10 cellular contexts compared by ENCODE assay signal in the genomic region with DNA sequence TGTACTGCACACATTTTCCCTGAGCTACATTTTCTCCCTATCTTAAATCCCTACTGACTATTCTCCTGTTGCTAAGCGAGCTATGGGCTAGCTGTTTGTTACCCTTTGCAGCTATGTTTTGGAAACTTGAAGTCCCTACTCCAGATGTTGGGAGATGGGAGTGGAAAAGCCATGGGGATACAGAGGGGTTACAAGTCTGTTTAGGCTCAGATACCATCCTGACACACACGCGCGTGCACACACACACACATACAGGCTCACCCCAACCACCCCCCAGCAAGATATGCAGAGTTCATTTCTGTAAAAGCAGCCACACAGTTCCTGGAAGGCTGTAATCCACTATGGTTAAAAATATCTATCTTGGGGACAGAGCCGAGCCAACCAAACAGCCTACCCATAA. TPM values are rescaled to one million over a fixed set of nuclear protein-coding genes. Genes with fewer than 3 reads are reported as not detected.
DNase-seq lines count a peak whose midpoint lies in the region; ATAC-seq and TF ChIP-seq lines count a peak whose summit lies in the region.
"Had no signal": no experiment of that assay in that cellular context is flagged by ENCODE, and none has a peak within 500 bp of the region (broad histone marks: within the 10 kb centered on the region; RNA-seq: fewer than 3 reads in every experiment).

No MANE protein-coding gene starts in this region.

- peaks cover 40% of the 10 kb centered on the region for H3K4me1 ChIP-seq in SJCRH30
- H3K4me1 ChIP-seq in fibroblast of lung (ENCODE audit: control insufficient read depth, extremely low read depth, insufficient read depth, low read length), result peaks cover 5% of the 10 kb centered on the region
- H3K4me1 ChIP-seq in muscle layer of colon (ENCODE audit: insufficient read depth, low read length), result peaks cover 26% of the 10 kb centered on the region
- peaks cover 24 to 37% (median 30%) of the 10 kb centered on the region in 4 donors for H3K4me1 ChIP-seq in transverse colon

- H3K79me2 ChIP-seq in fibroblast of lung (ENCODE audit: control insufficient read depth, insufficient read depth, low read length), result no peaks in the 10 kb centered on the region

- peak overlapping the region; percentile 61 for H2AFZ ChIP-seq in fibroblast of lung (ENCODE audit: low read length)

- TF ChIP-seq EP300 in transverse colon (IDR thresholded peaks at IDR 0.05; ENCODE audit: low read depth), result no peak

- in situ Hi-C loops in transverse colon (cut with MboI; ENCODE audit: low pct_ligation_motif_present in 1 of 4, low pct_unique_long_range_greater_than_20kb in 1 of 4, low sequenced_read_pairs in 3 of 4), result no loop called here

- H3K9ac ChIP-seq in fibroblast of lung (ENCODE audit: insufficient read depth, low read length), result no peak overlapping the region
- no peak overlapping the region for H3K9ac ChIP-seq in muscle layer of colon (ENCODE audit: low read length)

- H3K36me3 Mint-ChIP-seq in activated naive CD4-positive, alpha-beta T cell treated with anti-CD3 and anti-CD28 coated beads, Interleukin-2, amount 50 U/mL, for 72 hours, result peaks cover 6 to 20% of the 10 kb centered on the region in 2 donors

- no peak overlapping the region for H3K27ac Mint-ChIP-seq in activated naive CD4-positive, alpha-beta T cell treated with anti-CD3 and anti-CD28 coated beads, Interleukin-2, amount 50 U/mL, for 72 hours

- no peaks in the 10 kb centered on the region for H4K20me1 ChIP-seq in fibroblast of lung (ENCODE audit: control insufficient read depth, extremely low read depth, insufficient read depth, low read length)

- H3K4me3 ChIP-seq in SJCRH30, result peak overlapping the region; percentile 26
- H3K4me3 ChIP-seq in fibroblast of lung (replicated peaks in 1 of 4; ENCODE audit: control extremely low read depth in 1 of 4, insufficient read depth in 1 of 4, low read depth in 3 of 4, low read length in 4 of 4), result no peak overlapping the region
- H3K4me3 ChIP-seq in muscle layer of colon (ENCODE audit: low read depth in 1 of 2, low read length in 2 of 2), result no peak overlapping the region
- H3K4me3 ChIP-seq in transverse colon, result no peak overlapping the region

- no peaks in the 10 kb centered on the region for H3K9me3 ChIP-seq in SJCRH30 (replicated peaks)
- no peaks in the 10 kb centered on the region for H3K9me3 ChIP-seq in fibroblast of lung (ENCODE audit: control insufficient read depth, insufficient read depth, low read depth, low read length)
- H3K9me3 ChIP-seq in muscle layer of colon (ENCODE audit: low read length), result no peaks in the 10 kb centered on the region
- H3K9me3 ChIP-seq in transverse colon, result no peaks in the 10 kb centered on the region

- CTCF ChIA-PET in HEK293T (lab: Yijun Ruan, JAX), result no interaction called here

- H3K4me2 ChIP-seq in fibroblast of lung (ENCODE audit: extremely low read depth, insufficient read depth, low read length), result peak overlapping the region; percentile 77

- POLR2A ChIA-PET in HEK293T (lab: Yijun Ruan, JAX), result interaction anchor here (0.9 to 4.4 kb wide), 3 partner anchors 16 to 159 kb away, joined by 3 to 26 read pairs (median 4); a partner anchor contains a TSS

- no peaks in the 10 kb centered on the region for H3K27me3 ChIP-seq in SJCRH30
- H3K27me3 ChIP-seq in fibroblast of lung (ENCODE audit: control insufficient read depth, insufficient read depth, low read length), result no peaks in the 10 kb centered on the region
- no peaks in the 10 kb centered on the region for H3K27me3 ChIP-seq in muscle layer of colon (ENCODE audit: control insufficient read depth in 1 of 2, insufficient read depth in 2 of 2, low read length in 2 of 2)
- H3K27me3 ChIP-seq in transverse colon, result no peaks in the 10 kb centered on the region

- no peaks in the 10 kb centered on the region for H3K9me3 Mint-ChIP-seq in activated naive CD4-positive, alpha-beta T cell treated with anti-CD3 and anti-CD28 coated beads, Interleukin-2, amount 50 U/mL, for 72 hours

- no peak for TF ChIP-seq POLR2A in transverse colon (IDR thresholded peaks at IDR 0.05)

- H3K36me3 ChIP-seq in SJCRH30 (peaks cover 22% of the 10 kb centered on the region), fibroblast of lung (ENCODE audit: control insufficient read depth, insufficient read depth, low read length) (peaks cover 2% of the 10 kb centered on the region), muscle layer of colon (ENCODE audit: insufficient read depth, low read length) (peaks cover 20% of the 10 kb centered on the region), transverse colon (peaks cover 0 to 16% (median 7%) of the 10 kb centered on the region in 4 donors)

- ATAC-seq in stimulated activated naive CD8-positive, alpha-beta T cell treated with anti-CD3 and anti-CD28 coated beads, Interleukin-15, Interleukin-2, amounts not matched to agents 100 U/mL and 50 U/mL, for 24 hours, result no peak
- no peak for ATAC-seq in activated naive CD4-positive, alpha-beta T cell treated with anti-CD3 and anti-CD28 coated beads, Interleukin-2, amount 50 U/mL, for 72 hours
- ATAC-seq in GM19395 (IDR thresholded peaks at IDR 0.05; ENCODE audit: unreplicated experiment), result no peak

- TF ChIP-seq CTCF in fibroblast of lung (conservative IDR thresholded peaks at IDR 0.05 in 1 of 2, IDR thresholded peaks at IDR 0.05 in 1 of 2; ENCODE audit: low read depth in 1 of 2, low read length in 2 of 2) (no peak), transverse colon (IDR thresholded peaks at IDR 0.05) (no peak)

- intact Hi-C loops in transverse colon (cut with DNase I; ENCODE audit: low total_unique reads), result no loop called here

- DNase-seq in SJCRH30 (peak in 1 of 2 experiments; percentile 25), fibroblast of lung (ENCODE audit: low read depth in 2 of 2) (peak; percentile 26 to 46), transverse colon (peak; percentile 16), HEK293T (ENCODE audit: extremely low spot score) (no peak)
- no peak for DNase-seq in stimulated activated naive CD8-positive, alpha-beta T cell treated with anti-CD3 and anti-CD28 coated beads, Interleukin-15, Interleukin-2, amounts not matched to agents 100 U/mL and 50 U/mL, for 24 hours
- DNase-seq in activated naive CD4-positive, alpha-beta T cell treated with anti-CD3 and anti-CD28 coated beads, Interleukin-2, amount 50 U/mL, for 72 hours (ENCODE audit: low spot score in 2 of 2), result no peak
- DNase-seq: cerebellar nuclear complex, SHP77 had no signal

- WGBS in transverse colon (ENCODE audit: low coverage in 1 of 2), 2 donors, result 20 to 52% methylated on average over 1 to 5 of the region's 5 CpGs

- H3K27ac ChIP-seq in SJCRH30 (peak overlapping the region; percentile 80), fibroblast of lung (ENCODE audit: insufficient read depth, low read length) (peak overlapping the region; percentile 79), muscle layer of colon (ENCODE audit: low read depth, low read length) (peak overlapping the region; percentile 89), transverse colon (peak overlapping the region; percentile 87 to 90 (median 88))

TF ChIP-seq in HEK293T, 16 proteins besides CTCF, POLR2A, EP300 and RAD21:
- TF ChIP-seq SP1 (IDR thresholded peaks at IDR 0.05), result no peak
- no peak for TF ChIP-seq FOXK2 (IDR thresholded peaks at IDR 0.05)
- TF ChIP-seq, protein P1, sequence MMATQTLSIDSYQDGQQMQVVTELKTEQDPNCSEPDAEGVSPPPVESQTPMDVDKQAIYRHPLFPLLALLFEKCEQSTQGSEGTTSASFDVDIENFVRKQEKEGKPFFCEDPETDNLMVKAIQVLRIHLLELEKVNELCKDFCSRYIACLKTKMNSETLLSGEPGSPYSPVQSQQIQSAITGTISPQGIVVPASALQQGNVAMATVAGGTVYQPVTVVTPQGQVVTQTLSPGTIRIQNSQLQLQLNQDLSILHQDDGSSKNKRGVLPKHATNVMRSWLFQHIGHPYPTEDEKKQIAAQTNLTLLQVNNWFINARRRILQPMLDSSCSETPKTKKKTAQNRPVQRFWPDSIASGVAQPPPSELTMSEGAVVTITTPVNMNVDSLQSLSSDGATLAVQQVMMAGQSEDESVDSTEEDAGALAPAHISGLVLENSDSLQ (IDR thresholded peaks at IDR 0.05), result no peak
- no peak for TF ChIP-seq HDGF (IDR thresholded peaks at IDR 0.05; ENCODE audit: borderline replicate concordance)
- TF ChIP-seq ZNF384 (IDR thresholded peaks at IDR 0.05), result no peak
- no peak for TF ChIP-seq FOXA1 (IDR thresholded peaks at IDR 0.05)
- no peak for TF ChIP-seq ARNT (IDR thresholded peaks at IDR 0.05)
- TF ChIP-seq CTBP1 (IDR thresholded peaks at IDR 0.05; ENCODE audit: borderline replicate concordance), result no peak
- no peak for TF ChIP-seq FOXM1 (IDR thresholded peaks at IDR 0.05; ENCODE audit: borderline replicate concordance)
- no peak for TF ChIP-seq BHLHE40 (IDR thresholded peaks at IDR 0.05; ENCODE audit: borderline replicate concordance)
- TF ChIP-seq SUZ12 (IDR thresholded peaks at IDR 0.05), result no peak
- no peak for TF ChIP-seq LEF1 (IDR thresholded peaks at IDR 0.05; ENCODE audit: borderline replicate concordance)
- no peak for TF ChIP-seq ELF4 (IDR thresholded peaks at IDR 0.05)
- no peak for TF ChIP-seq NFRKB (IDR thresholded peaks at IDR 0.05)
- no peak for TF ChIP-seq TARDBP (IDR thresholded peaks at IDR 0.05)
- TF ChIP-seq L3MBTL2 (conservative IDR thresholded peaks at IDR 0.05), result no peak

RNA-seq across cellular contexts. Expression of a gene that starts 15.8 kb away (rescaled TPM):
- 433 and 480 TPM in 2 replicates for total RNA-seq in SJCRH30 (2014; rRNA removed; shearing (Covaris generic))
- total RNA-seq in fibroblast of lung (148 and 169 TPM in 2 replicates), transverse colon (100 to 1,000 TPM; 248 to 394 (median 337) TPM)
- polyA plus RNA-seq in fibroblast of lung, result 232 and 372 TPM in 2 replicates
- polyA plus RNA-seq in fibroblast of lung (2012), result 362 and 517 TPM in 2 replicates
- 884 and 1,264 TPM in 2 replicates for polyA minus RNA-seq in fibroblast of lung (ENCODE audit: low replicate concordance)
- 100 to 1,000 TPM; 319 to 327 TPM for total RNA-seq in activated naive CD4-positive, alpha-beta T cell treated with anti-CD3 and anti-CD28 coated beads, Interleukin-2, amount 50 U/mL, for 72 hours

RNA-seq across cellular contexts. Expression of a gene that starts 33.9 kb away (rescaled TPM):
- total RNA-seq in SJCRH30 (2014; rRNA removed; shearing (Covaris generic)), result 9.9 and 13.3 TPM in 2 replicates
- total RNA-seq in fibroblast of lung, result 7.4 and 11.4 TPM in 2 replicates
- polyA plus RNA-seq in fibroblast of lung, result 24.7 and 27.4 TPM in 2 replicates
- polyA plus RNA-seq in fibroblast of lung (2012), result 16.4 and 16.6 TPM in 2 replicates
- 44.1 and 48.7 TPM in 2 replicates for polyA minus RNA-seq in fibroblast of lung (ENCODE audit: low replicate concordance)
- 10 to 100 TPM; 14.2 to 29.7 (median 26.8) TPM for total RNA-seq in transverse colon
- 10 to 100 TPM; 25.0 to 30.1 TPM for total RNA-seq in activated naive CD4-positive, alpha-beta T cell treated with anti-CD3 and anti-CD28 coated beads, Interleukin-2, amount 50 U/mL, for 72 hours

Comparison
In these comparisons a context has a peak if more than half of its experiments do, and no peak if none do; other contexts are left out.
1. DNase-seq: peak in fibroblast of lung (2 of 2) and transverse colon (single experiment); none in HEK293T (single experiment), stimulated activated naive CD8-positive, alpha-beta T cell treated with anti-CD3 and anti-CD28 coated beads, Interleukin-15, Interleukin-2, amounts not matched to agents 100 U/mL and 50 U/mL, for 24 hours (single experiment) and activated naive CD4-positive, alpha-beta T cell treated with anti-CD3 and anti-CD28 coated beads, Interleukin-2, amount 50 U/mL, for 72 hours (0 of 2).
2. Peak in every context shown above with its lines, with median percentiles within 50 percentile points of each other: H3K27ac ChIP-seq.